ENCODE assay signal across 19 cellular contexts in the genomic region with DNA sequence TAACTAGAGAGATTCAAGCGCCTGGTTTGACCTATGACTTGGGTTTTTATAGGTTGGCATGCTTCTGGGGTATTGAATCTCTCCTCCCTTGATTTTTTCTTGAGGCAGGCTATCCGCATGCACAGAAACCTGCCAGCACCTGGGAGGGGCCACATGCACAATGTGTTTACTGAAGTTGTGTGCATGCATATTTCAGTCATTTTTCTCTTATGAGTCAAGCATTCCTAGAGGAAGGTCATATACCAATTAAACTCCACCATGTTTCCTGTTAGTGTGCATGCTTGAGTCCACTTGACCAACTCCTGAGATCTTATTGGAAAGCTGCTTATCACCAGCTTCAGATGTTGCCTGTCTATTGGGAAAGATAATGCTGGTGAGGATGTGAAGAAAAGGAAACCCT.
"Had no signal": no experiment of that assay in that cellular context is flagged by ENCODE, and none has a peak within 500 bp of the region (broad histone marks: within the 10 kb centered on the region; RNA-seq: fewer than 3 reads in every experiment).

No MANE protein-coding gene starts in this region.

- H3K27me3 Mint-ChIP-seq: naive thymus-derived CD4-positive, alpha-beta T cell; type B pancreatic cell had no signal

- ATAC-seq: activated naive CD4-positive, alpha-beta T cell treated with anti-CD3 and anti-CD28 coated beads, Interleukin-2, amount 50 U/mL, for 72 hours; naive thymus-derived CD4-positive, alpha-beta T cell; psoas muscle; right lobe of liver; stimulated activated effector memory CD8-positive, alpha-beta T cell treated with anti-CD3 and anti-CD28 coated beads, Interleukin-12 subunit alpha, Interleukin-12 subunit beta, amount 100 ng/mL, for 72 hours had no signal

- H3K27ac Mint-ChIP-seq: activated naive CD4-positive, alpha-beta T cell treated with anti-CD3 and anti-CD28 coated beads, Interleukin-2, amount 50 U/mL, for 72 hours; activated T-helper 1 cell treated with anti-CD3 and anti-CD28 coated beads, Interleukin-12 subunit alpha, Interleukin-12 subunit beta, Interleukin-2, Interleukin-4 antibody, amounts not matched to agents 30 ng/mL and 10 ng/mL and 1 ng/mL, durations not matched to agents 14 hours and 24 hours and 36 hours; naive thymus-derived CD4-positive, alpha-beta T cell; neural progenitor cell; stimulated activated effector memory CD8-positive, alpha-beta T cell treated with anti-CD3 and anti-CD28 coated beads, Interleukin-12 subunit alpha, Interleukin-12 subunit beta, amount 100 ng/mL, for 72 hours; type B pancreatic cell had no signal

- H3K4me1 Mint-ChIP-seq: naive thymus-derived CD4-positive, alpha-beta T cell; neural progenitor cell; stimulated activated effector memory CD8-positive, alpha-beta T cell treated with anti-CD3 and anti-CD28 coated beads, Interleukin-12 subunit alpha, Interleukin-12 subunit beta, amount 100 ng/mL, for 72 hours had no signal

- H3K4me3 Mint-ChIP-seq: activated T-helper 1 cell treated with anti-CD3 and anti-CD28 coated beads, Interleukin-12 subunit alpha, Interleukin-12 subunit beta, Interleukin-2, Interleukin-4 antibody, amounts not matched to agents 30 ng/mL and 10 ng/mL and 1 ng/mL, durations not matched to agents 14 hours and 24 hours and 36 hours; naive thymus-derived CD4-positive, alpha-beta T cell; neural progenitor cell; stimulated activated effector memory CD8-positive, alpha-beta T cell treated with anti-CD3 and anti-CD28 coated beads, Interleukin-12 subunit alpha, Interleukin-12 subunit beta, amount 100 ng/mL, for 72 hours; type B pancreatic cell had no signal

- DNase-seq: activated CD4-positive, alpha-beta T cell treated with anti-CD3 and anti-CD28 coated beads, Interleukin-2, amount 50 U/mL, for 4 hours; activated CD4-positive, CD25-positive, alpha-beta regulatory T cell treated with anti-CD3 and anti-CD28 coated beads, Interleukin-2, amount 50 U/mL, for 72 hours; activated gamma-delta T cell treated with Interleukin-2 at 50 U/mL for 16 hours; activated T-cell treated with anti-CD3 and anti-CD28 coated beads for 4 hours; adrenal gland; foreskin fibroblast; mesendoderm; naive thymus-derived CD4-positive, alpha-beta T cell; ovary; psoas muscle; right lobe of liver; stimulated activated CD4-positive, alpha-beta T cell treated with anti-CD3 and anti-CD28 coated beads, Interleukin-4, amount 100 ng/mL, for 24 hours; T1000; testis had no signal
